Comparison of ENCODE assay signal across 19 cellular contexts in the genomic region with DNA sequence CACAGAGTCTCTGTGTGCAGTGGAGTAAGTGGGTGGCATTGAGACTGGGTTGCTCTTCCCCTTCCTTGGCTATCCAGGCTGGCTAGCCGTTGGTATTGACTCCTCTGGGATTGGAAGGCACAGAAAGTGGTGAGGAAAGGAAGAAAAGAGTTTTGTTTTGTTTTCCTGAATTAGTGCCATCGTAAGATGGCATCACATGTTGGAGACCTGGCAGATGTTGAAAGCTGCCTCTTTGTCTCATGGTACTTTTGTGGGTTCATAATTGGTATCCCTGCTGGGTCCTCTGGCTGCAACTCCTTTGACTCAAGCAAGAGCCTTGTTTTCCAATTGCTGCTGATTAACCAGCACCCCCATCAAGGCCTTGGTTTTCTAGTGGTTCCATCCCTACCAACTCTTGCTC.
"Had no signal": no experiment of that assay in that cellular context is flagged by ENCODE, and none has a peak within 500 bp of the region (broad histone marks: within the 10 kb centered on the region; RNA-seq: fewer than 3 reads in every experiment).

No MANE protein-coding gene starts in this region.

- H3K36me3 Mint-ChIP-seq: naive thymus-derived CD4-positive, alpha-beta T cell had no signal

- H3K27me3 ChIP-seq: heart left ventricle, ovary, right atrium auricular region, sigmoid colon, stomach had no signal

- H3K27ac ChIP-seq: epithelial cell of prostate, heart left ventricle, ovary, right atrium auricular region, sigmoid colon, skin epidermis had no signal

- H3K27me3 Mint-ChIP-seq: dendritic cell treated with granulocyte-macrophage colony-stimulating factor and Interleukin-4, amounts not matched to agents 40 ng/mL and 50 ng/mL, for 4 days; effector memory CD8-positive, alpha-beta T cell had no signal

- ATAC-seq: effector memory CD8-positive, alpha-beta T cell; heart left ventricle; left colon; left ventricle myocardium superior; naive thymus-derived CD4-positive, alpha-beta T cell had no signal

- H3K4me3 ChIP-seq: heart left ventricle, lung, ovary, right atrium auricular region, sigmoid colon, skin epidermis, stomach had no signal

- H3K9me3 Mint-ChIP-seq: dendritic cell treated with granulocyte-macrophage colony-stimulating factor and Interleukin-4, amounts not matched to agents 40 ng/mL and 50 ng/mL, for 4 days; effector memory CD8-positive, alpha-beta T cell had no signal

- H3K4me1 ChIP-seq: right atrium auricular region had no signal

- DNase-seq: effector memory CD8-positive, alpha-beta T cell; foreskin melanocyte; heart left ventricle; left colon; left ventricle myocardium superior; naive thymus-derived CD4-positive, alpha-beta T cell; ovary; sigmoid colon; stimulated activated CD4-positive, alpha-beta T cell treated with anti-CD3 and anti-CD28 coated beads, Interleukin-2, amount 100 ng/mL, for 24 hours; stimulated activated CD4-positive, alpha-beta T cell treated with anti-CD3 and anti-CD28 coated beads, Interleukin-4, amount 100 ng/mL, for 4 hours; stimulated activated naive CD4-positive, alpha-beta T cell; stomach; trophoblast cell had no signal

- H3K9me3 ChIP-seq: heart left ventricle, ovary, right atrium auricular region, sigmoid colon, stomach had no signal

- H3K27ac Mint-ChIP-seq: dendritic cell treated with granulocyte-macrophage colony-stimulating factor and Interleukin-4, amounts not matched to agents 40 ng/mL and 50 ng/mL, for 4 days; effector memory CD8-positive, alpha-beta T cell; naive thymus-derived CD4-positive, alpha-beta T cell had no signal

- H3K36me3 ChIP-seq: heart left ventricle, ovary, right atrium auricular region, sigmoid colon, stomach had no signal

- H3K4me3 Mint-ChIP-seq: dendritic cell treated with granulocyte-macrophage colony-stimulating factor and Interleukin-4, amounts not matched to agents 40 ng/mL and 50 ng/mL, for 4 days; effector memory CD8-positive, alpha-beta T cell; naive thymus-derived CD4-positive, alpha-beta T cell; neural crest cell had no signal
